1 cellular context compared by ENCODE assay signal in genomic region chr11:3841426-3842304, GRCh38.
A peak's percentile ranks its signal among the peaks of the same experiment; 100 is the strongest.
TF ChIP-seq lines count a peak whose summit lies in the region.

No MANE protein-coding gene starts in this region.

TF ChIP-seq in WTC11, 78 proteins besides CTCF, POLR2A, EP300 and RAD21 (continued from another document):
- no peak for TF ChIP-seq CDX4 (CRISPR knock-in tag; IDR thresholded peaks at IDR 0.05; ENCODE audit: borderline replicate concordance)
- TF ChIP-seq ZNF219 (CRISPR knock-in tag; IDR thresholded peaks at IDR 0.05; ENCODE audit: borderline replicate concordance), result 0 out of 2 replicates have a peak, but pooled peaks have one; percentile 21
- no peak for TF ChIP-seq NR2C2 (CRISPR knock-in tag; IDR thresholded peaks at IDR 0.05)
- TF ChIP-seq ESRRA (CRISPR knock-in tag; IDR thresholded peaks at IDR 0.05; ENCODE audit: borderline replicate concordance), result no peak
- TF ChIP-seq HMGA2 (CRISPR knock-in tag; IDR thresholded peaks at IDR 0.05), result no peak
- TF ChIP-seq FOXP4 (CRISPR knock-in tag; IDR thresholded peaks at IDR 0.05), result peak; percentile 82
- TF ChIP-seq TP53 (CRISPR knock-in tag; IDR thresholded peaks at IDR 0.05), result no peak
- TF ChIP-seq OVOL2 (CRISPR knock-in tag; IDR thresholded peaks at IDR 0.05; ENCODE audit: borderline replicate concordance), result no peak
- peak; percentile 7; the same call in 1 of the 2 replicates for TF ChIP-seq TEAD1 (CRISPR knock-in tag; IDR thresholded peaks at IDR 0.05)
- peak; percentile 38 for TF ChIP-seq SP1 (CRISPR knock-in tag; conservative IDR thresholded peaks at IDR 0.05)
- TF ChIP-seq MAX (CRISPR knock-in tag; IDR thresholded peaks at IDR 0.05), result peak; percentile 94
- TF ChIP-seq GABPB1 (CRISPR knock-in tag; IDR thresholded peaks at IDR 0.05), result no peak; the same call in 1 of the 2 replicates
